8 cellular contexts compared by ENCODE assay signal in genomic region chr10:102150970-102151773, GRCh38. TPM values are rescaled to one million over a fixed set of nuclear protein-coding genes. Genes with fewer than 3 reads are reported as not detected.
A peak's percentile ranks its signal among the peaks of the same experiment; 100 is the strongest.
DNase-seq lines count a peak whose midpoint lies in the region; ATAC-seq, FAIRE-seq and TF ChIP-seq lines count a peak whose summit lies in the region.

No MANE protein-coding gene starts in this region.

- no peak for FAIRE-seq in HTR-8/SVneo (lab: Jason Lieb, UNC)
- no peak for FAIRE-seq in GM12878 (lab: Jason Lieb, UNC)

- POLR2A ChIA-PET in AG04449 (lab: Yijun Ruan, JAX): interaction anchor here (0.9 to 1.4 kb wide), 3 partner anchors 16 to 38 kb away, joined by 3 to 5 read pairs (median 4); no protein-coding TSS in a partner anchor
- POLR2A ChIA-PET in GM12878 (lab: Charles Lee): interaction anchor here (1.0 to 2.6 kb wide), 10 partner anchors 9 to 333 kb away, joined by 3 to 19 read pairs (median 4); partner anchors contain the start of genes GBF1, OGA and PPRC1

- H4K20me1 ChIP-seq in GM12878 (ENCODE audit: control insufficient read depth, insufficient read depth): no peaks in the 10 kb centered on the region; the same call in 1 of the 2 replicates

- H2AFZ ChIP-seq in GM12878 (ENCODE audit: control insufficient read depth, low read depth, low read length): peak overlapping the region; percentile 18

- TF ChIP-seq RAD21 in GM12878 (IDR thresholded peaks at IDR 0.05; ENCODE audit: insufficient read depth, low read depth, low read length): no peak

- TSS peak; percentile 94 for BruUV-seq in GM12878 (replicated peaks; lab: Mats Ljungman, UMichigan)

- no peak for TF ChIP-seq EP300 in GM12878 (IDR thresholded peaks at IDR 0.05; ENCODE audit: borderline replicate concordance in 1 of 2, control insufficient read depth in 1 of 2, low read depth in 2 of 2, low read length in 2 of 2)

- DNase-seq in AG04449 (ENCODE audit: low read depth, low spot score): no peak
- DNase-seq in HTR-8/SVneo (ENCODE audit: insufficient read length, low spot score): peak; percentile 23
- no peak for DNase-seq in GM12878 (ENCODE audit: low read depth, low spot score)
- DNase-seq in medulla oblongata (ENCODE audit: extremely low spot score): peak; percentile 6
- peak; percentile 10 to 26 for DNase-seq in aorta
- DNase-seq in activated gamma-delta T cell treated with Interleukin-2 at 50 U/mL for 16 hours: no peak
- no peak for DNase-seq in head of caudate nucleus

- WGBS in GM12878 (ENCODE audit: insufficient coverage, insufficient replicate concordance, low lambda C conversion rate, missing lambda C conversion rate): 12% methylated on average over 3 of the region's 3 CpGs
- 49 to 54% methylated on average over 3 of the region's 3 CpGs for WGBS in aorta, 2 donors

- ATAC-seq in GM12878: no peak
- no peak for ATAC-seq in aorta (ENCODE audit: low FRiP score)
- no peak for ATAC-seq in GM21381 (IDR thresholded peaks at IDR 0.05; ENCODE audit: unreplicated experiment)

- in situ Hi-C loops in GM12878 (cut with MboI): no loop called here

- RAD21 ChIA-PET in GM12878 (lab: Charles Lee; ENCODE audit: unreplicated experiment): interaction anchor here (0.6 to 2.1 kb wide), 7 partner anchors 12 to 271 kb away, joined by 3 to 12 read pairs (median 5); partner anchors contain the start of gene PPRC1

- peak overlapping the region; percentile 77; the same call in 1 of the 2 replicates for H3K4me2 ChIP-seq in GM12878 (ENCODE audit: control insufficient read depth, insufficient read depth)

- H3K36me3 ChIP-seq in GM12878 (ENCODE audit: control insufficient read depth in 2 of 2, insufficient read depth in 2 of 2, low read length in 1 of 2): peaks cover 26 to 28% of the 10 kb centered on the region in 2 experiments; a peak in 3 of 4 replicates
- peaks cover 0 to 8% of the 10 kb centered on the region in 2 donors for H3K36me3 ChIP-seq in aorta (ENCODE audit: control insufficient read depth in 1 of 2, insufficient read depth in 2 of 2, low read length in 1 of 2)

- H3K79me2 ChIP-seq in GM12878 (ENCODE audit: control insufficient read depth, insufficient read depth, low read length): peaks cover 42% of the 10 kb centered on the region

- intact Hi-C loops in GM12878 (cut with micrococcal nuclease; ENCODE audit: unreplicated experiment) (no loop called here), aorta (cut with DNase I) (loop anchor here in 1 of 2 donors (10.0 kb wide), 1 partner anchor 244 kb away; the partner anchor contains the start of gene NFKB2), head of caudate nucleus (cut with DNase I) (no loop called here)

- H3K27me3 ChIP-seq in GM12878 (replicated peaks in 1 of 2; ENCODE audit: control insufficient read depth in 2 of 2, insufficient read depth in 2 of 2, low read length in 1 of 2) (no peaks in the 10 kb centered on the region), aorta (ENCODE audit: control insufficient read depth in 1 of 2, insufficient read depth in 2 of 2, low read length in 1 of 2) (no peaks in the 10 kb centered on the region)

- peak overlapping the region; percentile 50; the same call in 1 of the 2 replicates for H3K9ac ChIP-seq in GM12878 (ENCODE audit: control insufficient read depth, insufficient read depth, low read length)

- SMC1A ChIA-PET in GM12878 (lab: Charles Lee; ENCODE audit: uncharacterized antibody, unreplicated experiment): interaction anchor here (0.5 to 5.0 kb wide), 7 partner anchors 13 to 36 kb away, joined by 3 to 29 read pairs (median 5); partner anchors contain the start of gene PPRC1

- H3K4me3 ChIP-seq in AG04449 (ENCODE audit: low read depth, low read length): peak overlapping the region; percentile 49
- H3K4me3 ChIP-seq in GM12878: 0 out of 2 replicates have a peak overlapping the region, but pooled peaks have one; percentile 57
- H3K4me3 ChIP-seq in aorta (ENCODE audit: low read length in 2 of 2): no peak overlapping the region

- TF ChIP-seq CTCF in AG04449 (IDR thresholded peaks at IDR 0.05; ENCODE audit: insufficient read depth, low read length, missing control alignments) (no peak), GM12878 (IDR thresholded peaks at IDR 0.05 in 2 of 3, conservative IDR thresholded peaks at IDR 0.05 in 1 of 3; ENCODE audit: control insufficient read depth in 2 of 3, extremely low read depth in 1 of 3, insufficient read depth in 1 of 3, low read depth in 3 of 3, low read length in 3 of 3) (no peak)

- H3K4me1 ChIP-seq in GM12878 (ENCODE audit: control insufficient read depth, insufficient read depth, low read length) (peaks cover 9% of the 10 kb centered on the region), aorta (ENCODE audit: control insufficient read depth in 1 of 2, insufficient read depth in 2 of 2, low read length in 2 of 2) (no peaks in the 10 kb centered on the region)

- H3K9me3 ChIP-seq in GM12878 (replicated peaks; ENCODE audit: control insufficient read depth, insufficient read depth, low read length): no peaks in the 10 kb centered on the region
- no peaks in the 10 kb centered on the region for H3K9me3 ChIP-seq in aorta (ENCODE audit: control insufficient read depth, low read length)

- no peak for TF ChIP-seq POLR2A in GM12878 (IDR thresholded peaks at IDR 0.05; ENCODE audit: low read depth, low read length)

- H3K27ac ChIP-seq in GM12878 (ENCODE audit: control insufficient read depth, insufficient read depth): peak overlapping the region; percentile 59
- peak overlapping the region in 1 of 2 donors; percentile 98 for H3K27ac ChIP-seq in aorta (ENCODE audit: low read depth in 1 of 2, low read length in 2 of 2)

- CTCF ChIA-PET in AG04449 (lab: Yijun Ruan, JAX): interaction anchor here (2.7 to 4.2 kb wide), 2 partner anchors 12 to 19 kb away, joined by 14 to 20 read pairs; partner anchors contain the start of gene PPRC1
- CTCF ChIA-PET in GM12878 (lab: Yijun Ruan, JAX): interaction anchor here (1.0 to 3.0 kb wide), 8 partner anchors 13 to 248 kb away, joined by 3 to 24 read pairs (median 6); partner anchors contain the start of gene PPRC1

TF ChIP-seq in GM12878, 131 proteins besides CTCF, POLR2A, EP300 and RAD21 (continues in another document):
- no peak for TF ChIP-seq CBFB (IDR thresholded peaks at IDR 0.05; ENCODE audit: low read depth)

RNA-seq across cellular contexts. Expression of gene NOLC1, which starts 1.0 kb away (rescaled TPM):
- total RNA-seq in GM12878 (2013; cell fraction: nucleolus; rRNA removed): 29.3 and 38.5 TPM in 2 replicates
- total RNA-seq in GM12878 (2014; rRNA removed) (106 and 111 TPM in 2 replicates), GM12878 (2014; rRNA removed; fragmentation: Illumina TruSeq; extraction: Trizol) (122 and 125 TPM in 2 replicates), GM12878 (2021) (144 TPM in 2 replicates), aorta (10 to 100 TPM; 35.3 to 35.9 TPM)
- 42.6 TPM for polyA plus RNA-seq in GM12878 (2011; ENCODE audit: low read depth)
- polyA plus RNA-seq in GM12878 (2011; rRNA removed) (130 and 140 TPM in 2 replicates), GM12878 (2014; fragmentation: Illumina TruSeq; extraction: Trizol) (244 and 248 TPM in 2 replicates), GM12878 (2014; fragmentation: Nextera tagmentation; extraction: Ambion mirVana) (100 to 1,000 TPM in 1 of 2 experiments, 10 to 100 TPM in 1; 91.7 to 103 TPM), GM12878 (2014; rRNA removed) (124 and 126 TPM in 2 replicates), GM12878 (2016; fragmentation: Nextera tagmentation; extraction: Ambion mirVana) (100 to 1,000 TPM; 180 to 193 TPM), aorta (10 to 100 TPM; 13.6 to 13.7 TPM)
- 101 and 112 TPM in 2 replicates for polyA plus RNA-seq in GM12878 (2011; cell fraction: cytosol; rRNA removed)
- 69.0 and 98.6 TPM in 2 replicates for polyA plus RNA-seq in GM12878 (2011; cell fraction: nucleus; rRNA removed)
- 60.1 and 65.6 TPM in 2 replicates for polyA plus RNA-seq in GM12878 (2012)
- polyA minus RNA-seq in GM12878 (2011; rRNA and poly(A)+ RNA removed): 66.7 and 86.4 TPM in 2 replicates
- polyA minus RNA-seq in GM12878 (2011; cell fraction: cytosol; rRNA and poly(A)+ RNA removed): 34.5 and 42.3 TPM in 2 replicates
- polyA minus RNA-seq in GM12878 (2011; cell fraction: nucleus; rRNA and poly(A)+ RNA removed): 9.2 and 16.5 TPM in 2 replicates

RNA-seq across cellular contexts. Expression of gene PPRC1, which starts 18.3 kb away (rescaled TPM):
- 71.3 and 80.3 TPM in 2 replicates for total RNA-seq in GM12878 (2013; cell fraction: nucleolus; rRNA removed)
- total RNA-seq in GM12878 (2014; rRNA removed) (23.4 and 25.1 TPM in 2 replicates), GM12878 (2014; rRNA removed; fragmentation: Illumina TruSeq; extraction: Trizol) (18.7 and 19.2 TPM in 2 replicates), GM12878 (2021) (59.6 and 69.8 TPM in 2 replicates), aorta (10 to 100 TPM; 31.4 to 35.9 TPM)
- polyA plus RNA-seq in GM12878 (2011; ENCODE audit: low read depth): 22.2 TPM
- polyA plus RNA-seq in GM12878 (2011; rRNA removed) (9.6 and 22.3 TPM in 2 replicates), GM12878 (2014; fragmentation: Illumina TruSeq; extraction: Trizol) (42.1 and 55.9 TPM in 2 replicates), GM12878 (2014; fragmentation: Nextera tagmentation; extraction: Ambion mirVana) (10 to 100 TPM; 13.1 to 15.2 TPM), GM12878 (2014; rRNA removed) (44.1 and 54.3 TPM in 2 replicates), GM12878 (2016; fragmentation: Nextera tagmentation; extraction: Ambion mirVana) (10 to 100 TPM; 39.6 to 40.6 TPM), aorta (10 to 100 TPM in 1 of 2 donors, 1 to 10 TPM in 1; 9.8 to 18.1 TPM)
- polyA plus RNA-seq in GM12878 (2011; cell fraction: cytosol; rRNA removed): 21.8 and 22.9 TPM in 2 replicates
- polyA plus RNA-seq in GM12878 (2011; cell fraction: nucleus; rRNA removed): 57.4 and 75.8 TPM in 2 replicates
- 23.6 and 36.1 TPM in 2 replicates for polyA plus RNA-seq in GM12878 (2012)
- polyA minus RNA-seq in GM12878 (2011; rRNA and poly(A)+ RNA removed): 43.2 and 45.6 TPM in 2 replicates
- polyA minus RNA-seq in GM12878 (2011; cell fraction: cytosol; rRNA and poly(A)+ RNA removed): 23.9 and 24.7 TPM in 2 replicates
- 23.0 and 50.0 TPM in 2 replicates for polyA minus RNA-seq in GM12878 (2011; cell fraction: nucleus; rRNA and poly(A)+ RNA removed)

RNA-seq across cellular contexts. Expression of gene LDB1, which starts 31.0 kb away (rescaled TPM):
- 68.8 and 83.8 TPM in 2 replicates for total RNA-seq in GM12878 (2013; cell fraction: nucleolus; rRNA removed)
- total RNA-seq in GM12878 (2014; rRNA removed): 34.6 and 37.7 TPM in 2 replicates
- total RNA-seq in GM12878 (2014; rRNA removed; fragmentation: Illumina TruSeq; extraction: Trizol): 35.6 and 36.0 TPM in 2 replicates
- total RNA-seq in GM12878 (2021): 45.6 and 51.1 TPM in 2 replicates
- 22.9 TPM for polyA plus RNA-seq in GM12878 (2011; ENCODE audit: low read depth)
- 64.9 and 71.5 TPM in 2 replicates for polyA plus RNA-seq in GM12878 (2011; rRNA removed)
- polyA plus RNA-seq in GM12878 (2011; cell fraction: cytosol; rRNA removed): 89.1 and 108 TPM in 2 replicates
- 264 and 317 TPM in 2 replicates for polyA plus RNA-seq in GM12878 (2011; cell fraction: nucleus; rRNA removed)
- polyA plus RNA-seq in GM12878 (2012): 37.7 and 49.1 TPM in 2 replicates
- polyA plus RNA-seq in GM12878 (2014; fragmentation: Illumina TruSeq; extraction: Trizol): 27.0 and 45.4 TPM in 2 replicates
- 1 to 10 TPM; 1.7 to 2.3 TPM for polyA plus RNA-seq in GM12878 (2014; fragmentation: Nextera tagmentation; extraction: Ambion mirVana)
- 59.9 and 61.0 TPM in 2 replicates for polyA plus RNA-seq in GM12878 (2014; rRNA removed)
- 1 to 10 TPM; 4.7 to 5.6 TPM for polyA plus RNA-seq in GM12878 (2016; fragmentation: Nextera tagmentation; extraction: Ambion mirVana)
- 96.8 and 117 TPM in 2 replicates for polyA minus RNA-seq in GM12878 (2011; rRNA and poly(A)+ RNA removed)
- polyA minus RNA-seq in GM12878 (2011; cell fraction: cytosol; rRNA and poly(A)+ RNA removed): 27.3 and 42.0 TPM in 2 replicates
- polyA minus RNA-seq in GM12878 (2011; cell fraction: nucleus; rRNA and poly(A)+ RNA removed): 35.9 and 49.0 TPM in 2 replicates
- 10 to 100 TPM; 43.0 to 67.3 TPM for total RNA-seq in aorta
- polyA plus RNA-seq in aorta: 10 to 100 TPM; 16.2 to 42.8 TPM

Comparison
In these comparisons a context has a peak if more than half of its experiments do, and no peak if none do; other contexts are left out.
1. DNase-seq: peak in HTR-8/SVneo (single experiment), medulla oblongata (single experiment) and aorta (2 of 2); none in AG04449 (single experiment), GM12878 (single experiment), activated gamma-delta T cell treated with Interleukin-2 at 50 U/mL for 16 hours (single experiment) and head of caudate nucleus (0 of 42).
2. H3K4me3 ChIP-seq: peak in AG04449 (single experiment) and GM12878 (single experiment); none in aorta (0 of 2).